ENCODE assay signal across 23 cellular contexts in genomic region chr6:25975909-25976560, GRCh38. TPM values are rescaled to one million over a fixed set of nuclear protein-coding genes. Genes with fewer than 3 reads are reported as not detected.
"Had no signal": no experiment of that assay in that cellular context is flagged by ENCODE, and none has a peak within 500 bp of the region (broad histone marks: within the 10 kb centered on the region; RNA-seq: fewer than 3 reads in every experiment).

No MANE protein-coding gene starts in this region.

- DNase-seq: activated CD4-positive, alpha-beta T cell treated with anti-CD3 and anti-CD28 coated beads, Interleukin-2, amount 50 U/mL, for 1 hour; activated gamma-delta T cell; amniotic stem cell; body of pancreas; central memory CD4-positive, alpha-beta T cell; dermis blood vessel endothelial cell; endodermal cell; erythroblast; kidney; left ventricle myocardium inferior; psoas muscle; right lobe of liver; SJCRH30; spleen; stimulated activated CD4-positive, alpha-beta T cell treated with anti-CD3 and anti-CD28 coated beads, Interleukin-1b, Interleukin-23, amount 100 ng/mL, for 48 hours; stimulated activated naive CD4-positive, alpha-beta T cell treated with Interleukin-2 at 50 U/mL for 16 hours; SW 1271; upper lobe of left lung had no signal

- H3K9me3 Mint-ChIP-seq: endodermal cell, memory B cell had no signal

- H3K4me1 ChIP-seq: body of pancreas, SJCRH30 had no signal

- H3K27ac ChIP-seq: body of pancreas, hepatocyte, left ventricle myocardium inferior, psoas muscle, right lobe of liver, SJCRH30, upper lobe of left lung had no signal

- H3K27me3 ChIP-seq: body of pancreas, hepatocyte, right lobe of liver, SJCRH30, spleen, upper lobe of left lung had no signal

- H3K4me3 Mint-ChIP-seq: endodermal cell, memory B cell had no signal

- H3K9me3 ChIP-seq: body of pancreas, left ventricle myocardium inferior, psoas muscle, right lobe of liver, SJCRH30, spleen, upper lobe of left lung had no signal

- H3K27ac Mint-ChIP-seq: endodermal cell, memory B cell had no signal

- H3K4me3 ChIP-seq: body of pancreas, hepatocyte, left ventricle myocardium inferior, psoas muscle, right lobe of liver, SJCRH30, spleen, upper lobe of left lung had no signal

- H3K27me3 Mint-ChIP-seq: memory B cell had no signal

- ATAC-seq: body of pancreas, psoas muscle, right lobe of liver had no signal

RNA-seq across cellular contexts. Expression of gene TRIM38, which starts 13.4 kb away (rescaled TPM):
- polyA plus RNA-seq: neural cell had no signal

RNA-seq across cellular contexts. Expression of gene SLC17A2, which starts 45.5 kb away (rescaled TPM):
- total RNA-seq: body of pancreas, dermis blood vessel endothelial cell, endodermal cell, left ventricle myocardium inferior, osteoblast, psoas muscle, SJCRH30, spleen, temporal lobe, upper lobe of left lung had no signal
- polyA plus RNA-seq: neural cell, psoas muscle, spleen had no signal
